In the genomic region with DNA sequence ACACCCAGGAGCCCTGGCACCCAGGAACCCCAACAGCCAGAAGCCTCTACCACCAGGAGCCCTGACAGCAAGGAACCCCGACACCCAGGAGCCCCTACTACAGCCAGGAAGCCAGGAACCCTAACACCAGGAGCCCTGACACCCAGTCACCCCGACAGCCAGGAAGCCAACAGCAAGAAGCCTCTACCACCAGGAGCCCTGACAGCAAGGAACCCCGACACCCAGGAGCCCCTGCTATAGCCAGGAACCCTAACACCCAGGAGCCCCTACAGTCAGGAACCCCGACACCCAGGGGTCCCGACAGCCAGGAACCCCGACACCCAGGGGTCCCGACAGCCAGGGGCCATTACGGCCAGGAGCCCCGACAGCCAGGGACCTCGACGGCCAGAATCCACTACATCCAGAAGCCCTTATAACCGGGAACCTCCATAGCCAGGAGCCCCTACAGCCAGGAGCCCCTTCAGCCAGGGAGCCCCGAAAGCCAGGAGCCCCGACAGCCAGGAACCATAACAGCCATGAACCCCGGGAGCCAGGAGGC, we compare ENCODE assay signal across 8 cellular contexts. TPM values are rescaled to one million over a fixed set of nuclear protein-coding genes. Genes with fewer than 3 reads are reported as not detected.
DNase-seq lines count a peak whose midpoint lies in the region; ATAC-seq and TF ChIP-seq lines count a peak whose summit lies in the region.

No MANE protein-coding gene starts in this region.

- H3K36me3 ChIP-seq in SU-DHL-6 (ENCODE audit: low read length) (no peaks in the 10 kb centered on the region), heart right ventricle (no peaks in the 10 kb centered on the region), skeletal muscle satellite cell (ENCODE audit: insufficient read depth, low read length) (peaks cover 8% of the 10 kb centered on the region)

- H3K27me3 ChIP-seq in SU-DHL-6 (ENCODE audit: low read length) (no peaks in the 10 kb centered on the region), heart right ventricle (peaks cover 0 to 5% (median 0%) of the 10 kb centered on the region in 7 donors), skeletal muscle satellite cell (ENCODE audit: control insufficient read depth, insufficient read depth, low read length) (no peaks in the 10 kb centered on the region)

- H3K9ac ChIP-seq in SU-DHL-6 (ENCODE audit: low read length) (peak overlapping the region; percentile 92), skeletal muscle satellite cell (ENCODE audit: low read depth, low read length) (peak overlapping the region; percentile 90)

- peak overlapping the region; percentile 90 for H3K4me3 ChIP-seq in SU-DHL-6 (ENCODE audit: insufficient read depth, low read length, poor library complexity, severe bottlenecking)
- H3K4me3 ChIP-seq in heart right ventricle: peak overlapping the region; percentile 68 to 100 (median 95)
- H3K4me3 ChIP-seq in skeletal muscle satellite cell (ENCODE audit: low read length): peak overlapping the region; percentile 97

- H3K27ac ChIP-seq in 22Rv1 (peak overlapping the region; percentile 73), SU-DHL-6 (ENCODE audit: low read depth, low read length) (no peak overlapping the region), heart right ventricle (peak overlapping the region in 9 of 10 donors; percentile 87 to 96 (median 92))

- H4K20me1 ChIP-seq in SU-DHL-6 (ENCODE audit: low read depth, low read length): no peaks in the 10 kb centered on the region; the same call in 1 of the 2 replicates

- H3K4me2 ChIP-seq in SU-DHL-6 (ENCODE audit: low read depth, low read length, poor library complexity, severe bottlenecking): peak overlapping the region; percentile 77
- H3K4me2 ChIP-seq in skeletal muscle satellite cell (ENCODE audit: low read length): peak overlapping the region; percentile 89

- peak overlapping the region; percentile 69 for H2AFZ ChIP-seq in SU-DHL-6 (ENCODE audit: low read depth, low read length, severe bottlenecking)

- no peak for DNase-seq in heart right ventricle
- no peak for DNase-seq in GF-D8 (lab: John Stamatoyannopoulos, UW)
- DNase-seq in hippocampal formation (lab: John Stamatoyannopoulos, UW): no peak

- peaks cover 45% of the 10 kb centered on the region for H3K79me2 ChIP-seq in SU-DHL-6 (ENCODE audit: insufficient read depth, low read length)

- intact Hi-C loops in heart right ventricle (cut with DNase I): loop anchor here in 6 of 10 donors (1.0 to 2.0 kb wide), 3 partner anchors 24 to 25 kb away; a partner anchor contains a TSS

- H3K4me1 ChIP-seq in heart right ventricle (peaks cover 11 to 47% (median 41%) of the 10 kb centered on the region in 9 donors), skeletal muscle satellite cell (ENCODE audit: control insufficient read depth, insufficient read depth, low read length) (peaks cover 21% of the 10 kb centered on the region)

- H3K9me3 ChIP-seq in SU-DHL-6 (ENCODE audit: insufficient read depth, low read length): no peaks in the 10 kb centered on the region
- no peaks in the 10 kb centered on the region for H3K9me3 ChIP-seq in heart right ventricle
- no peaks in the 10 kb centered on the region for H3K9me3 ChIP-seq in skeletal muscle satellite cell (replicated peaks; ENCODE audit: low read length)

- TF ChIP-seq CTCF in 22Rv1 (IDR thresholded peaks at IDR 0.05) (no peak), SU-DHL-6 (IDR thresholded peaks at IDR 0.05; ENCODE audit: insufficient read depth, low read length, poor library complexity, severe bottlenecking) (no peak), heart right ventricle (IDR thresholded peaks at IDR 0.05) (no peak)

- no peaks in the 10 kb centered on the region for H3K9me2 ChIP-seq in SU-DHL-6 (replicated peaks; ENCODE audit: insufficient read depth, low read length)

- ATAC-seq in GM21528 (IDR thresholded peaks at IDR 0.05; ENCODE audit: low FRiP score, unreplicated experiment) (peak; percentile 28), heart right ventricle (peak in 5 of 8 donors; percentile 2 to 47 (median 31)), HG03097 (IDR thresholded peaks at IDR 0.05; ENCODE audit: low FRiP score, unreplicated experiment) (no peak)

- no peaks in the 10 kb centered on the region for H3F3A ChIP-seq in SU-DHL-6 (ENCODE audit: insufficient read depth)

- 24 to 26% methylated on average over 15 of the region's 15 CpGs for WGBS in heart right ventricle, 2 donors

RNA-seq across cellular contexts. Expression of a gene that starts 0.4 kb away (rescaled TPM):
- 10 to 100 TPM; 53.5 to 82.9 (median 65.5) TPM for total RNA-seq in heart right ventricle
- 100 to 1,000 TPM in 1 of 2 donors, 10 to 100 TPM in 1; 34.1 to 130 TPM for polyA plus RNA-seq in heart right ventricle
- total RNA-seq in skeletal muscle satellite cell (2012; rRNA removed): 142 and 162 TPM in 2 replicates

RNA-seq across cellular contexts. Expression of a gene that starts 25.1 kb away (rescaled TPM):
- 1 to 10 TPM; 1.1 to 2.9 (median 2.1) TPM for total RNA-seq in heart right ventricle
- polyA plus RNA-seq in heart right ventricle: 1 to 10 TPM; 1.5 to 5.4 TPM
- total RNA-seq in skeletal muscle satellite cell (2012; rRNA removed): 0.76 and 0.87 TPM in 2 replicates
